In genomic region chr10:97792058-97792721, GRCh38 we compare ENCODE assay signal across 9 cellular contexts. TPM values are rescaled to one million over a fixed set of nuclear protein-coding genes. Genes with fewer than 3 reads are reported as not detected.
DNase-seq lines count a peak whose midpoint lies in the region; ATAC-seq lines count a peak whose summit lies in the region.
"Had no signal": no experiment of that assay in that cellular context is flagged by ENCODE, and none has a peak within 500 bp of the region (broad histone marks: within the 10 kb centered on the region; RNA-seq: fewer than 3 reads in every experiment).

No MANE protein-coding gene starts in this region.

- H2BK15ac ChIP-seq in mesenchymal stem cell (ENCODE audit: low read depth, poor library complexity, severe bottlenecking), result no peak overlapping the region

- no peak overlapping the region for H3K14ac ChIP-seq in mesenchymal stem cell (ENCODE audit: low read length in 2 of 2)

- no peaks in the 10 kb centered on the region for H3K79me1 ChIP-seq in mesenchymal stem cell (replicated peaks; ENCODE audit: low read length, poor library complexity, severe bottlenecking)

- no peak overlapping the region for H3K27ac ChIP-seq in mesenchymal stem cell (ENCODE audit: low read length, poor library complexity, severe bottlenecking)
- H3K27ac ChIP-seq: SK-N-MC had no signal

- no peaks in the 10 kb centered on the region for H3K36me3 ChIP-seq in mesenchymal stem cell (ENCODE audit: control insufficient read depth in 1 of 2, insufficient read depth in 2 of 2, low read depth in 1 of 2, low read length in 2 of 2)

- no peak overlapping the region for H3K4ac ChIP-seq in mesenchymal stem cell (ENCODE audit: low read depth in 1 of 2, low read length in 2 of 2)

- DNase-seq in DMS114 treated with DMSO at 0.1 percent for 48 hours (lab: John Stamatoyannopoulos, UW; ENCODE audit: unreplicated experiment) (peak; percentile 73), NCI-H69 (lab: John Stamatoyannopoulos, UW) (peak; percentile 68), ecto neural progenitor cell (ENCODE audit: low spot score) (peak; percentile 80), mesenchymal stem cell (peak; percentile 49)
- peak; percentile 89 for DNase-seq in activated CD8-positive, alpha-beta memory T cell treated with anti-CD3 and anti-CD28 coated beads for 24 hours
- peak; percentile 50 to 57 for DNase-seq in stimulated activated CD8-positive, alpha-beta memory T cell treated with anti-CD3 and anti-CD28 coated beads, Interleukin-2, amount 100 ng/mL, for 1 hour (ENCODE audit: low read depth in 2 of 2)

- H3K18ac ChIP-seq in mesenchymal stem cell (ENCODE audit: low read depth in 1 of 2, low read length in 2 of 2), result no peak overlapping the region

- no peak overlapping the region for H2AK5ac ChIP-seq in mesenchymal stem cell (ENCODE audit: low read length, severe bottlenecking)

- no peak overlapping the region for H3K9ac ChIP-seq in mesenchymal stem cell (ENCODE audit: low read length)

- no peak overlapping the region for H4K8ac ChIP-seq in mesenchymal stem cell (ENCODE audit: low read length)

- no peak overlapping the region for H4K91ac ChIP-seq in mesenchymal stem cell (ENCODE audit: low read length)

- whole genome bisulfite sequencing in mesenchymal stem cell, result 48% methylated on average over 7 of the region's 8 CpGs

- H3K4me1 ChIP-seq in mesenchymal stem cell (ENCODE audit: control insufficient read depth, insufficient read depth, low read depth, low read length), result peaks cover 7% of the 10 kb centered on the region

- H2AFZ ChIP-seq in mesenchymal stem cell (ENCODE audit: low read depth, low read length), result no peak overlapping the region

- no peaks in the 10 kb centered on the region for H3K9me3 ChIP-seq in mesenchymal stem cell (ENCODE audit: control insufficient read depth, low read length)

- H3K23ac ChIP-seq in mesenchymal stem cell (ENCODE audit: low read length in 2 of 2), result no peak overlapping the region

- H2BK12ac ChIP-seq in mesenchymal stem cell (ENCODE audit: low read length in 2 of 2), result no peak overlapping the region

- H2BK120ac ChIP-seq in mesenchymal stem cell (ENCODE audit: low read depth, low read length), result no peak overlapping the region

- H3K4me3 ChIP-seq in mesenchymal stem cell (ENCODE audit: insufficient read depth in 1 of 2, low read depth in 1 of 2, low read length in 2 of 2), result no peak overlapping the region
- H3K4me3 ChIP-seq: SK-N-MC had no signal

- no peak overlapping the region for H2BK5ac ChIP-seq in mesenchymal stem cell (ENCODE audit: low read depth, low read length, poor library complexity, severe bottlenecking)

- H3K27me3 ChIP-seq in mesenchymal stem cell (ENCODE audit: control insufficient read depth in 1 of 2, insufficient read depth in 1 of 2, low read length in 2 of 2), result peaks cover 36 to 53% of the 10 kb centered on the region in 2 experiments

- no peak overlapping the region for H3K4me2 ChIP-seq in mesenchymal stem cell (ENCODE audit: low read length, poor library complexity, severe bottlenecking)

- ATAC-seq in HG03039 (IDR thresholded peaks at IDR 0.05; ENCODE audit: unreplicated experiment) (peak; percentile 53), GM19452 (IDR thresholded peaks at IDR 0.05; ENCODE audit: unreplicated experiment) (no peak)

RNA-seq across cellular contexts. Expression of gene SFRP5, which starts 20.4 kb away (rescaled TPM):
- not detected for polyA plus RNA-seq in mesenchymal stem cell (2013, experiment 1 of 2)
- not detected for polyA plus RNA-seq in mesenchymal stem cell (2013, experiment 2 of 2)

RNA-seq across cellular contexts. Expression of gene ZFYVE27, which starts 55.3 kb away (rescaled TPM):
- 9.1 TPM for polyA plus RNA-seq in mesenchymal stem cell (2013, experiment 1 of 2)
- polyA plus RNA-seq in mesenchymal stem cell (2013, experiment 2 of 2), result 8.1 TPM

RNA-seq across cellular contexts. Expression of gene GOLGA7B, which starts 57.5 kb away (rescaled TPM):
- not detected for polyA plus RNA-seq in mesenchymal stem cell (2013, experiment 1 of 2)
- polyA plus RNA-seq in mesenchymal stem cell (2013, experiment 2 of 2), result not detected
